ENCODE assay signal across 3 cellular contexts in genomic region chr19:39993605-39994004, GRCh38.
TF ChIP-seq lines count a peak whose summit lies in the region.

No MANE protein-coding gene starts in this region.

TF ChIP-seq in A549, 52 proteins besides CTCF, POLR2A, EP300 and RAD21:
- TF ChIP-seq ZFP36 (IDR thresholded peaks at IDR 0.05; ENCODE audit: borderline replicate concordance, partially characterized antibody) (peak; percentile 93), NR3C1 (IDR thresholded peaks at IDR 0.05) (no peak)

TF ChIP-seq in HEK293, 187 proteins besides CTCF, POLR2A, EP300 and RAD21 (continues in another document):
- no peak for TF ChIP-seq ZNF704 (tag by site-specific recombination; IDR thresholded peaks at IDR 0.05)
- TF ChIP-seq ZNF501 (tag by site-specific recombination; IDR thresholded peaks at IDR 0.05), result no peak
- no peak for TF ChIP-seq ZNF140 (tag by site-specific recombination; IDR thresholded peaks at IDR 0.05)
- TF ChIP-seq ZNF121 (tag by site-specific recombination; IDR thresholded peaks at IDR 0.05), result no peak
- TF ChIP-seq ZBTB48 (tag by site-specific recombination; IDR thresholded peaks at IDR 0.05), result no peak
- no peak for TF ChIP-seq ZNF596 (tag by site-specific recombination; IDR thresholded peaks at IDR 0.05)
- TF ChIP-seq ZNF510 (tag by site-specific recombination; IDR thresholded peaks at IDR 0.05; ENCODE audit: insufficient replicate concordance), result peak; percentile 40
- peak; percentile 11 for TF ChIP-seq ZBTB26 (tag by site-specific recombination; optimal IDR thresholded peaks at IDR 0.05)
- no peak for TF ChIP-seq ZNF776 (tag by site-specific recombination; IDR thresholded peaks at IDR 0.05; ENCODE audit: borderline replicate concordance)
- TF ChIP-seq PRDM6 (tag by site-specific recombination; IDR thresholded peaks at IDR 0.05), result no peak
- TF ChIP-seq REPIN1 (tag by site-specific recombination; IDR thresholded peaks at IDR 0.05; ENCODE audit: low read depth), result no peak
- no peak for TF ChIP-seq ZNF335 (tag by site-specific recombination; conservative IDR thresholded peaks at IDR 0.05)
- no peak for TF ChIP-seq ZFP37 (tag by site-specific recombination; IDR thresholded peaks at IDR 0.05)
- TF ChIP-seq ZSCAN4 (tag by site-specific recombination; IDR thresholded peaks at IDR 0.05), result no peak
- no peak for TF ChIP-seq SALL2 (tag by site-specific recombination; IDR thresholded peaks at IDR 0.05; ENCODE audit: borderline replicate concordance)
- TF ChIP-seq SETDB1 (IDR thresholded peaks at IDR 0.05; ENCODE audit: insufficient read length, low read length), result peak; percentile 80
- no peak for TF ChIP-seq ZNF645 (tag by site-specific recombination; IDR thresholded peaks at IDR 0.05)
- no peak for TF ChIP-seq PRDM10 (tag by site-specific recombination; IDR thresholded peaks at IDR 0.05)
- TF ChIP-seq ZNF585B (tag by site-specific recombination; IDR thresholded peaks at IDR 0.05), result peak; percentile 100

TF ChIP-seq in K562, 482 proteins besides CTCF, POLR2A, EP300 and RAD21 (continues in another document):
- TF ChIP-seq MITF (IDR thresholded peaks at IDR 0.05) (no peak), ARID3B (CRISPR knock-in tag; IDR thresholded peaks at IDR 0.05; ENCODE audit: borderline replicate concordance) (no peak), IRF2 (CRISPR knock-in tag; IDR thresholded peaks at IDR 0.05) (no peak), ZNF318 (IDR thresholded peaks at IDR 0.05; ENCODE audit: borderline replicate concordance in 1 of 2, low read depth in 1 of 2) (no peak), SMARCA5 (IDR thresholded peaks at IDR 0.05) (no peak), FOXK2 (conservative IDR thresholded peaks at IDR 0.05 in 1 of 2, IDR thresholded peaks at IDR 0.05 in 1 of 2; ENCODE audit: low read depth in 2 of 2) (no peak), PHB (CRISPR knock-in tag; IDR thresholded peaks at IDR 0.05) (no peak), THRB (CRISPR knock-in tag; conservative IDR thresholded peaks at IDR 0.05) (no peak), TFAM (CRISPR knock-in tag; conservative IDR thresholded peaks at IDR 0.05) (no peak), ARID4B (CRISPR knock-in tag; IDR thresholded peaks at IDR 0.05) (no peak), NR3C1 (CRISPR knock-in tag; IDR thresholded peaks at IDR 0.05) (no peak), ZBED1 (IDR thresholded peaks at IDR 0.05) (no peak), MYNN (IDR thresholded peaks at IDR 0.05) (no peak), MYNN (CRISPR knock-in tag; IDR thresholded peaks at IDR 0.05) (no peak), CBX3 (IDR thresholded peaks at IDR 0.05; ENCODE audit: borderline replicate concordance in 1 of 2, low read length in 2 of 2) (peak in 1 of 2 experiments; percentile 74; a peak in 1 of 3 replicates), USF2 (CRISPR knock-in tag; IDR thresholded peaks at IDR 0.05) (no peak), SIRT6 (IDR thresholded peaks at IDR 0.05; ENCODE audit: low read depth, low read length) (no peak), CXXC5 (CRISPR knock-in tag; IDR thresholded peaks at IDR 0.05) (no peak), TRIM28 (IDR thresholded peaks at IDR 0.05) (peak; percentile 56; the same call in 1 of the 2 replicates), CBX5 (IDR thresholded peaks at IDR 0.05; ENCODE audit: borderline replicate concordance, low read depth) (peak; percentile 58; the same call in 1 of the 2 replicates), XRCC3 (IDR thresholded peaks at IDR 0.05) (no peak), ZNF449 (CRISPR knock-in tag; IDR thresholded peaks at IDR 0.05) (no peak), TFE3 (CRISPR knock-in tag; IDR thresholded peaks at IDR 0.05) (no peak), NCOA6 (IDR thresholded peaks at IDR 0.05) (no peak)
